Comparison of ENCODE assay signal across 13 cellular contexts in the genomic region with DNA sequence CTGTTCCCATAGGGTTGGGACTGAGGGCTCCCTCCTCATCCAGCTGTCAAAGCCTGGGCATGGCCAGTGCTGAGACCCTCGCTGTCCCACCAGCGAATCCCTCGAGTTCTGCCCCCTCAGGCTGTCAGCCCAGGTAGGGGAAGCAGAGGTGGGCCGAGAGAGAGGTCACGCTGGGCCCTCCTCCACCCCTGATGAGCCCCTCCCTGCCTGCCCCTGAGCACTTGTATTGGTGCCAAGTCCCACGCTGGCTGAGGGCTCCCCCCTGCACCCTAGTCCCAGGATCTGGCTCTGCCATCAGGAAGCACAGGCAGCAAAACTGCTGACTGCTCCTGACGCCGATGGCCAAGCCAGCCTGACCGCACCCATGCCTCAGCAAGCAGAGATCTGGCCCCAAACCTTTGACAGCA. TPM values are rescaled to one million over a fixed set of nuclear protein-coding genes. Genes with fewer than 3 reads are reported as not detected.
DNase-seq lines count a peak whose midpoint lies in the region; ATAC-seq and TF ChIP-seq lines count a peak whose summit lies in the region.
"Had no signal": no experiment of that assay in that cellular context is flagged by ENCODE, and none has a peak within 500 bp of the region (broad histone marks: within the 10 kb centered on the region; RNA-seq: fewer than 3 reads in every experiment).

No MANE protein-coding gene starts in this region.

- peak overlapping the region; percentile 73 for H3K4me3 Mint-ChIP-seq in stimulated activated naive CD8-positive, alpha-beta T cell treated with anti-CD3 and anti-CD28 coated beads, Interleukin-15, Interleukin-2, amounts not matched to agents 100 ng/mL and 50 ng/mL, for 24 hours
- no peak overlapping the region for H3K4me3 Mint-ChIP-seq in activated T-helper 1 cell treated with anti-CD3 and anti-CD28 coated beads, Interleukin-12 subunit alpha, Interleukin-12 subunit beta, Interleukin-2, Interleukin-4 antibody, amounts not matched to agents 30 ng/mL and 10 ng/mL and 1 ng/mL, durations not matched to agents 14 hours and 24 hours and 36 hours
- peak overlapping the region; percentile 63 to 93 (median 76) for H3K4me3 Mint-ChIP-seq in naive thymus-derived CD8-positive, alpha-beta T cell

- H3K9me3 Mint-ChIP-seq in stimulated activated naive CD8-positive, alpha-beta T cell treated with anti-CD3 and anti-CD28 coated beads, Interleukin-15, Interleukin-2, amounts not matched to agents 100 ng/mL and 50 ng/mL, for 24 hours = no peaks in the 10 kb centered on the region
- H3K9me3 Mint-ChIP-seq in activated T-helper 1 cell treated with anti-CD3 and anti-CD28 coated beads, Interleukin-12 subunit alpha, Interleukin-12 subunit beta, Interleukin-2, Interleukin-4 antibody, amounts not matched to agents 30 ng/mL and 10 ng/mL and 1 ng/mL, durations not matched to agents 14 hours and 24 hours and 36 hours = no peaks in the 10 kb centered on the region
- H3K9me3 Mint-ChIP-seq in naive thymus-derived CD8-positive, alpha-beta T cell = peaks cover 0 to 11% (median 0%) of the 10 kb centered on the region in 9 donors

- peaks cover 14% of the 10 kb centered on the region for H3K36me3 Mint-ChIP-seq in stimulated activated naive CD8-positive, alpha-beta T cell treated with anti-CD3 and anti-CD28 coated beads, Interleukin-15, Interleukin-2, amounts not matched to agents 100 ng/mL and 50 ng/mL, for 24 hours (ENCODE audit: low read depth)
- peaks cover 16% of the 10 kb centered on the region for H3K36me3 Mint-ChIP-seq in activated T-helper 1 cell treated with anti-CD3 and anti-CD28 coated beads, Interleukin-12 subunit alpha, Interleukin-12 subunit beta, Interleukin-2, Interleukin-4 antibody, amounts not matched to agents 30 ng/mL and 10 ng/mL and 1 ng/mL, durations not matched to agents 14 hours and 24 hours and 36 hours (ENCODE audit: low read depth)
- H3K36me3 Mint-ChIP-seq in naive thymus-derived CD8-positive, alpha-beta T cell = peaks cover 0 to 8% (median 0%) of the 10 kb centered on the region in 3 donors

- H3K4me1 Mint-ChIP-seq in stimulated activated naive CD8-positive, alpha-beta T cell treated with anti-CD3 and anti-CD28 coated beads, Interleukin-15, Interleukin-2, amounts not matched to agents 100 ng/mL and 50 ng/mL, for 24 hours (ENCODE audit: low read depth) = peaks cover 44% of the 10 kb centered on the region
- H3K4me1 Mint-ChIP-seq in activated T-helper 1 cell treated with anti-CD3 and anti-CD28 coated beads, Interleukin-12 subunit alpha, Interleukin-12 subunit beta, Interleukin-2, Interleukin-4 antibody, amounts not matched to agents 30 ng/mL and 10 ng/mL and 1 ng/mL, durations not matched to agents 14 hours and 24 hours and 36 hours (ENCODE audit: low read depth) = peaks cover 10% of the 10 kb centered on the region
- H3K4me1 Mint-ChIP-seq in naive thymus-derived CD8-positive, alpha-beta T cell = peaks cover 26 to 51% (median 46%) of the 10 kb centered on the region in 4 donors

- intact Hi-C loops in activated T-helper 1 cell treated with anti-CD3 and anti-CD28 coated beads, Interleukin-12 subunit alpha, Interleukin-12 subunit beta, Interleukin-2, Interleukin-4 antibody, amounts not matched to agents 30 ng/mL and 10 ng/mL and 1 ng/mL, durations not matched to agents 14 hours and 24 hours and 36 hours (cut with micrococcal nuclease) = loop anchor here (2.0 kb wide), 1 partner anchor 34 kb away; no protein-coding TSS in a partner anchor
- intact Hi-C loops in uterus (cut with DNase I; ENCODE audit: low total_unique reads) = no loop called here

- POLR2A ChIA-PET in naive thymus-derived CD8-positive, alpha-beta T cell (lab: Charles Lee) = interaction anchor here (0.6 to 5.7 kb wide), 12 partner anchors 12 to 417 kb away, joined by 3 to 163 read pairs (median 4); a partner anchor contains a TSS

- no peaks in the 10 kb centered on the region for H3K27me3 ChIP-seq in uterus

- H3K4me1 ChIP-seq in uterus = no peaks in the 10 kb centered on the region

- DNase-seq in stimulated activated naive CD8-positive, alpha-beta T cell treated with anti-CD3 and anti-CD28 coated beads, Interleukin-15, Interleukin-2, amounts not matched to agents 100 U/mL and 50 U/mL, for 24 hours = no peak
- no peak for DNase-seq in activated T-helper 1 cell treated with anti-CD3 and anti-CD28 coated beads, Interleukin-12 subunit alpha, Interleukin-12 subunit beta, Interleukin-2, Interleukin-4 antibody, amounts not matched to agents 30 ng/mL and 10 ng/mL and 1 ng/mL, durations not matched to agents 14 hours and 24 hours and 36 hours (ENCODE audit: low spot score)
- DNase-seq in naive thymus-derived CD8-positive, alpha-beta T cell = peak in 2 of 10 donors; percentile 25
- DNase-seq in 8988T (no peak), uterus (no peak), NCI-H1048 (lab: John Stamatoyannopoulos, UW) (no peak)
- DNase-seq: anterior cingulate cortex; NCI-H1092; PC-3; stimulated activated CD4-positive, alpha-beta T cell treated with anti-CD3 and anti-CD28 coated beads, Interleukin-4, amount 100 ng/mL, for 4 hours had no signal

- no peaks in the 10 kb centered on the region for H3K36me3 ChIP-seq in uterus

- no peaks in the 10 kb centered on the region for H3K27me3 Mint-ChIP-seq in stimulated activated naive CD8-positive, alpha-beta T cell treated with anti-CD3 and anti-CD28 coated beads, Interleukin-15, Interleukin-2, amounts not matched to agents 100 ng/mL and 50 ng/mL, for 24 hours
- H3K27me3 Mint-ChIP-seq in activated T-helper 1 cell treated with anti-CD3 and anti-CD28 coated beads, Interleukin-12 subunit alpha, Interleukin-12 subunit beta, Interleukin-2, Interleukin-4 antibody, amounts not matched to agents 30 ng/mL and 10 ng/mL and 1 ng/mL, durations not matched to agents 14 hours and 24 hours and 36 hours (ENCODE audit: insufficient read depth) = no peaks in the 10 kb centered on the region
- no peaks in the 10 kb centered on the region for H3K27me3 Mint-ChIP-seq in naive thymus-derived CD8-positive, alpha-beta T cell

- ATAC-seq in stimulated activated naive CD8-positive, alpha-beta T cell treated with anti-CD3 and anti-CD28 coated beads, Interleukin-15, Interleukin-2, amounts not matched to agents 100 U/mL and 50 U/mL, for 24 hours = no peak
- ATAC-seq in naive thymus-derived CD8-positive, alpha-beta T cell = no peak
- no peak for ATAC-seq in HG03045 (IDR thresholded peaks at IDR 0.05; ENCODE audit: unreplicated experiment)
- ATAC-seq: PC-3 had no signal

- TF ChIP-seq POLR2A in uterus (IDR thresholded peaks at IDR 0.05) = no peak

- H3K27ac ChIP-seq in uterus = peak overlapping the region in 1 of 2 donors; percentile 43

- no peak overlapping the region for H3K4me3 ChIP-seq in uterus

- no peak for TF ChIP-seq CTCF in uterus (IDR thresholded peaks at IDR 0.05)

- peak overlapping the region; percentile 91 for H3K27ac Mint-ChIP-seq in stimulated activated naive CD8-positive, alpha-beta T cell treated with anti-CD3 and anti-CD28 coated beads, Interleukin-15, Interleukin-2, amounts not matched to agents 100 ng/mL and 50 ng/mL, for 24 hours
- peak overlapping the region; percentile 71 for H3K27ac Mint-ChIP-seq in activated T-helper 1 cell treated with anti-CD3 and anti-CD28 coated beads, Interleukin-12 subunit alpha, Interleukin-12 subunit beta, Interleukin-2, Interleukin-4 antibody, amounts not matched to agents 30 ng/mL and 10 ng/mL and 1 ng/mL, durations not matched to agents 14 hours and 24 hours and 36 hours
- peak overlapping the region; percentile 70 to 94 (median 89) for H3K27ac Mint-ChIP-seq in naive thymus-derived CD8-positive, alpha-beta T cell

- H3K9me3 ChIP-seq in uterus = no peaks in the 10 kb centered on the region

RNA-seq across cellular contexts. Expression of a gene that starts 3.3 kb away (rescaled TPM):
- 0.05 TPM in 1 of 2 replicates, not detected in the other for total RNA-seq in activated T-helper 1 cell treated with anti-CD3 and anti-CD28 coated beads, Interleukin-12 subunit alpha, Interleukin-12 subunit beta, Interleukin-2, Interleukin-4 antibody, amounts not matched to agents 30 ng/mL and 10 ng/mL and 1 ng/mL, durations not matched to agents 14 hours and 24 hours and 36 hours
- not detected for total RNA-seq in naive thymus-derived CD8-positive, alpha-beta T cell
- under 1 TPM; 0.06 to 0.15 (median 0.08) TPM for polyA plus RNA-seq in naive thymus-derived CD8-positive, alpha-beta T cell
- not detected for total RNA-seq in uterus
- total RNA-seq: dermis microvascular lymphatic vessel endothelial cell, PC-3 had no signal

RNA-seq across cellular contexts. Expression of a gene that starts 31.2 kb away (rescaled TPM):
- 0.64 and 0.70 TPM in 2 replicates for total RNA-seq in activated T-helper 1 cell treated with anti-CD3 and anti-CD28 coated beads, Interleukin-12 subunit alpha, Interleukin-12 subunit beta, Interleukin-2, Interleukin-4 antibody, amounts not matched to agents 30 ng/mL and 10 ng/mL and 1 ng/mL, durations not matched to agents 14 hours and 24 hours and 36 hours
- 10 to 100 TPM; 28.0 to 29.7 TPM for total RNA-seq in naive thymus-derived CD8-positive, alpha-beta T cell
- polyA plus RNA-seq in naive thymus-derived CD8-positive, alpha-beta T cell = under 1 TPM in 1 of 3 donors, not detected in 2; 0.39 TPM
- total RNA-seq in uterus = 10 to 100 TPM in 2 of 4 donors, 1 to 10 TPM in 1, not detected in 1; 3.2 to 60.6 (median 29.3) TPM
- total RNA-seq: dermis microvascular lymphatic vessel endothelial cell, PC-3 had no signal

RNA-seq across cellular contexts. Expression of a gene that starts 35.5 kb away (rescaled TPM):
- total RNA-seq in activated T-helper 1 cell treated with anti-CD3 and anti-CD28 coated beads, Interleukin-12 subunit alpha, Interleukin-12 subunit beta, Interleukin-2, Interleukin-4 antibody, amounts not matched to agents 30 ng/mL and 10 ng/mL and 1 ng/mL, durations not matched to agents 14 hours and 24 hours and 36 hours = 257 and 262 TPM in 2 replicates
- total RNA-seq in naive thymus-derived CD8-positive, alpha-beta T cell = 100 to 1,000 TPM; 287 to 295 TPM
- 100 to 1,000 TPM; 326 to 438 (median 338) TPM for polyA plus RNA-seq in naive thymus-derived CD8-positive, alpha-beta T cell
- total RNA-seq in uterus = 100 to 1,000 TPM in 1 of 4 donors, 10 to 100 TPM in 3; 11.2 to 112 (median 25.1) TPM
- total RNA-seq: PC-3 had no signal

RNA-seq across cellular contexts. Expression of a gene that starts 49.6 kb away (rescaled TPM):
- not detected in 2 replicates for total RNA-seq in activated T-helper 1 cell treated with anti-CD3 and anti-CD28 coated beads, Interleukin-12 subunit alpha, Interleukin-12 subunit beta, Interleukin-2, Interleukin-4 antibody, amounts not matched to agents 30 ng/mL and 10 ng/mL and 1 ng/mL, durations not matched to agents 14 hours and 24 hours and 36 hours
- total RNA-seq in naive thymus-derived CD8-positive, alpha-beta T cell = not detected
- polyA plus RNA-seq in naive thymus-derived CD8-positive, alpha-beta T cell = not detected
- total RNA-seq in uterus = 1 to 10 TPM in 1 of 4 donors, under 1 TPM in 1, not detected in 2; 0.95 to 1.5 TPM
- total RNA-seq: dermis microvascular lymphatic vessel endothelial cell had no signal

RNA-seq across cellular contexts. Expression of a gene that starts 53.6 kb away (rescaled TPM):
- total RNA-seq in activated T-helper 1 cell treated with anti-CD3 and anti-CD28 coated beads, Interleukin-12 subunit alpha, Interleukin-12 subunit beta, Interleukin-2, Interleukin-4 antibody, amounts not matched to agents 30 ng/mL and 10 ng/mL and 1 ng/mL, durations not matched to agents 14 hours and 24 hours and 36 hours = not detected in 2 replicates
- total RNA-seq in naive thymus-derived CD8-positive, alpha-beta T cell = not detected
- not detected for polyA plus RNA-seq in naive thymus-derived CD8-positive, alpha-beta T cell
- total RNA-seq in uterus = 1 to 10 TPM in 1 of 4 donors, not detected in 3; 2.0 TPM
